ENCODE assay signal across 7 cellular contexts in the genomic region with DNA sequence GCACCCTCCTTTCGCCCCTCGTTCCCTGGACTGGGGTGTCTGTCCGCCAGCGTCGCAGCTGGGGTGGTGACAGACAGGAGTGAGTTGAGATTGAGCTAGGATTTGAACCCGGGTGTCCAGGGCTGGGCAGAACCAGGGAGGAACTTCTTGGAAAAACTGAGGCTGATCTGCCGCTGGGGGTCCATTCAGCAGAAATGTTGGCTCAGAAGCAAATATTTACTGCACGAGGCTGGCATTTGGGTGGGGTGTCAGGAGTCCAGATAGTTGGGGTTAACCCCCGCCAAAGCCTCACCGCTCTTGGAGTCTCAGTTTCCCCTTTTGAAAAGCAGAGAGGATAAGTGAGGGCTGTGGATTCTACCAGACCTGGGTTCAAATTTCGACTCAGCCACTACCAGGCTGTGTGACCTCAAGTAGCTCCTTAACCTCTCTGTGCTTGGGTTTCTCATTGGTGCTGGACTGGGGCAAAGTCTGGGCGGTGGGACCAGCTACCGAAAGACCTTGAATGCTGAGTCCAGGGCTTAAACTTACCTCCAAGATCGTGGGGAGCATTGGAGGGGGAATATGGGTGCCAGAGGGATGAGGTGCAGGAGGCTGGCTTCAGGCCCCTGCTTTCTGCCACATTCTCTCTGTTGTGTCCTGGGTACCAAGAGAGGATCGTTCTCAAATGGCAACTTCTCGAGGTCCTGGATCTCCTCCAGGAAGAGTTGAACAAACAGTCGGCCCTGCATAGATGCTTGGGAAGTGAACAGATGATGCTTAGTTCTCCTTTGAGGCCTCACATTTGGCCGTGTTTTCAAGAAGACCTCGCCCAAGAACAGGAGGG. TPM values are rescaled to one million over a fixed set of nuclear protein-coding genes. Genes with fewer than 3 reads are reported as not detected.
DNase-seq lines count a peak whose midpoint lies in the region; ATAC-seq and TF ChIP-seq lines count a peak whose summit lies in the region.

No MANE protein-coding gene starts in this region.

- no peak for TF ChIP-seq POLR2A in stomach (IDR thresholded peaks at IDR 0.05)

- H3K9me3 Mint-ChIP-seq in activated T-helper 17 cell treated with anti-CD3 and anti-CD28 coated beads, Interleukin-2, amount 50 U/mL, for 72 hours, result no peaks in the 10 kb centered on the region

- peak overlapping the region; percentile 94 for H3K27ac Mint-ChIP-seq in activated T-helper 17 cell treated with anti-CD3 and anti-CD28 coated beads, Interleukin-2, amount 50 U/mL, for 72 hours

- H3K4me3 Mint-ChIP-seq in activated T-helper 17 cell treated with anti-CD3 and anti-CD28 coated beads, Interleukin-2, amount 50 U/mL, for 72 hours, result peak overlapping the region; percentile 90

- DNase-seq in stomach, result no peak
- no peak for DNase-seq in NCI-H2227 (lab: John Stamatoyannopoulos, UW; ENCODE audit: unreplicated experiment)
- no peak for DNase-seq in UCSD-AML1 (lab: John Stamatoyannopoulos, UW; ENCODE audit: unreplicated experiment)
- DNase-seq in NCI-H1092 (lab: John Stamatoyannopoulos, UW), result no peak

- peaks cover 22% of the 10 kb centered on the region for H3K4me1 Mint-ChIP-seq in activated T-helper 17 cell treated with anti-CD3 and anti-CD28 coated beads, Interleukin-2, amount 50 U/mL, for 72 hours

- ATAC-seq in HG02852 (IDR thresholded peaks at IDR 0.05; ENCODE audit: unreplicated experiment), result peak; percentile 9
- ATAC-seq in activated T-helper 17 cell treated with anti-CD3 and anti-CD28 coated beads, Interleukin-2, amount 50 U/mL, for 72 hours (replicated peaks), result peak; percentile 4

- TF ChIP-seq CTCF in stomach (IDR thresholded peaks at IDR 0.05), result no peak

- peaks cover 5 to 34% (median 20%) of the 10 kb centered on the region in 4 donors for H3K36me3 ChIP-seq in stomach

- 23 to 27% (median 24%) methylated on average over 16 to 19 of the region's 19 CpGs for WGBS in stomach, 5 donors

- H3K4me3 ChIP-seq in iPS-18c (ENCODE audit: insufficient read depth, low read depth, low read length) (peak overlapping the region; percentile 52), stomach (peak overlapping the region; percentile 73 to 78 (median 76))

- intact Hi-C loops in stomach (cut with DNase I; ENCODE audit: low total_unique reads), result loop anchor here (10.0 kb wide), 1 partner anchor 46 kb away; no protein-coding TSS in a partner anchor

- peaks cover 21 to 32% (median 27%) of the 10 kb centered on the region in 4 donors for H3K4me1 ChIP-seq in stomach

- H3K27me3 Mint-ChIP-seq in activated T-helper 17 cell treated with anti-CD3 and anti-CD28 coated beads, Interleukin-2, amount 50 U/mL, for 72 hours, result no peaks in the 10 kb centered on the region

- H3K27me3 ChIP-seq in stomach, result no peaks in the 10 kb centered on the region

- H3K9me3 ChIP-seq in iPS-18c (ENCODE audit: control insufficient read depth, insufficient read depth, low read length) (no peaks in the 10 kb centered on the region), stomach (no peaks in the 10 kb centered on the region)

- TF ChIP-seq EP300 in stomach (IDR thresholded peaks at IDR 0.05), result no peak

- peak overlapping the region; percentile 61 to 86 (median 73) for H3K27ac ChIP-seq in stomach

- peaks cover 72% of the 10 kb centered on the region for H3K36me3 Mint-ChIP-seq in activated T-helper 17 cell treated with anti-CD3 and anti-CD28 coated beads, Interleukin-2, amount 50 U/mL, for 72 hours (ENCODE audit: low read depth)

RNA-seq across cellular contexts. Expression of a gene that starts 21.1 kb away (rescaled TPM):
- total RNA-seq in activated T-helper 17 cell treated with anti-CD3 and anti-CD28 coated beads, Interleukin-2, amount 50 U/mL, for 72 hours, result 10 to 100 TPM; 23.5 to 46.6 TPM
- total RNA-seq in stomach, result 10 to 100 TPM in 3 of 5 donors, 1 to 10 TPM in 2; 1.7 to 29.0 (median 10.7) TPM
- 1 to 10 TPM; 1.8 to 4.0 (median 1.9) TPM for polyA plus RNA-seq in stomach

RNA-seq across cellular contexts. Expression of a gene that starts 31.9 kb away (rescaled TPM):
- 10 to 100 TPM; 28.6 to 54.5 TPM for total RNA-seq in activated T-helper 17 cell treated with anti-CD3 and anti-CD28 coated beads, Interleukin-2, amount 50 U/mL, for 72 hours
- 1 to 10 TPM in 1 of 5 donors, under 1 TPM in 1, not detected in 3; 0.18 to 9.3 TPM for total RNA-seq in stomach
- polyA plus RNA-seq in stomach, result under 1 TPM in 2 of 3 donors, not detected in 1; 0.68 to 0.87 TPM

RNA-seq across cellular contexts. Expression of a gene that starts 34.3 kb away (rescaled TPM):
- 10 to 100 TPM; 13.0 to 21.8 TPM for total RNA-seq in activated T-helper 17 cell treated with anti-CD3 and anti-CD28 coated beads, Interleukin-2, amount 50 U/mL, for 72 hours
- total RNA-seq in stomach, result 100 to 1,000 TPM in 1 of 5 donors, 10 to 100 TPM in 3, 1 to 10 TPM in 1; 6.6 to 490 (median 22.2) TPM
- polyA plus RNA-seq in stomach, result 1 to 10 TPM; 2.0 to 5.5 (median 2.6) TPM

RNA-seq across cellular contexts. Expression of a gene that starts 55.0 kb away (rescaled TPM):
- total RNA-seq in activated T-helper 17 cell treated with anti-CD3 and anti-CD28 coated beads, Interleukin-2, amount 50 U/mL, for 72 hours, result 10 to 100 TPM; 51.7 to 81.1 TPM
- total RNA-seq in stomach, result 100 to 1,000 TPM in 1 of 5 donors, 10 to 100 TPM in 3, not detected in 1; 37.3 to 199 (median 43.9) TPM
- polyA plus RNA-seq in stomach, result 100 to 1,000 TPM in 1 of 3 donors, 10 to 100 TPM in 2; 53.2 to 103 (median 82.9) TPM
